14 cellular contexts compared by ENCODE assay signal in genomic region chr10:60388116-60388515, GRCh38. TPM values are rescaled to one million over a fixed set of nuclear protein-coding genes. Genes with fewer than 3 reads are reported as not detected.
A peak's percentile ranks its signal among the peaks of the same experiment; 100 is the strongest.
DNase-seq lines count a peak whose midpoint lies in the region; ATAC-seq, FAIRE-seq and TF ChIP-seq lines count a peak whose summit lies in the region.
"Had no signal": no experiment of that assay in that cellular context is flagged by ENCODE, and none has a peak within 500 bp of the region (broad histone marks: within the 10 kb centered on the region; RNA-seq: fewer than 3 reads in every experiment).

No MANE protein-coding gene starts in this region.

- no peaks in the 10 kb centered on the region for H3K27me3 Mint-ChIP-seq in astrocyte (ENCODE audit: low read depth, unreplicated experiment)

- H3K9me3 Mint-ChIP-seq in astrocyte (ENCODE audit: unreplicated experiment) = no peaks in the 10 kb centered on the region

- H3K4me2 ChIP-seq in astrocyte (ENCODE audit: low read length) = peak overlapping the region; percentile 16

- no peak overlapping the region for H2AFZ ChIP-seq in astrocyte (ENCODE audit: low read depth, low read length)

- no peak overlapping the region for H3K27ac Mint-ChIP-seq in astrocyte (ENCODE audit: unreplicated experiment)

- DNase-seq in NCI-H1092 treated with DMSO at 0.1 percent for 48 hours (lab: John Stamatoyannopoulos, UW) (peak; percentile 3), NCI-H1092 (lab: John Stamatoyannopoulos, UW) (no peak), astrocyte (ENCODE audit: low read depth) (no peak), superior temporal gyrus (ENCODE audit: extremely low spot score) (peak; percentile 68), amygdala (lab: John Stamatoyannopoulos, UW) (no peak), SIG-M5 (lab: John Stamatoyannopoulos, UW) (no peak)
- DNase-seq: H7, NCI-H1417 treated with DMSO at 0.1 percent for 48 hours had no signal

- H3K36me3 Mint-ChIP-seq in astrocyte (ENCODE audit: low read depth, unreplicated experiment) = no peaks in the 10 kb centered on the region

- no peaks in the 10 kb centered on the region for H3K79me2 ChIP-seq in astrocyte (ENCODE audit: insufficient read depth, low read length)

- TF ChIP-seq CTCF in astrocyte (IDR thresholded peaks at IDR 0.05; ENCODE audit: insufficient read depth, low read depth, low read length) = no peak

- H3K9ac ChIP-seq in astrocyte (ENCODE audit: low read length) = no peak overlapping the region
- H3K9ac ChIP-seq: BLaER1 treated with 17β-estradiol and CSF1 and Interleukin-3, amounts not matched to agents 10 nM and 100 nM had no signal

- no peak for ATAC-seq in HG03039 (IDR thresholded peaks at IDR 0.05; ENCODE audit: unreplicated experiment)
- ATAC-seq: Panc1, Right ventricle myocardium inferior had no signal

- no peaks in the 10 kb centered on the region for H3K9me3 ChIP-seq in astrocyte (ENCODE audit: insufficient read depth, low read depth, low read length)
- H3K9me3 ChIP-seq: BLaER1 treated with 17β-estradiol and CSF1 and Interleukin-3, amounts not matched to agents 10 nM and 100 nM had no signal

- peaks cover 23% of the 10 kb centered on the region for H3K4me1 Mint-ChIP-seq in astrocyte (ENCODE audit: low read depth, unreplicated experiment)

- H4K20me1 ChIP-seq in astrocyte (ENCODE audit: insufficient read depth, low read length) = no peaks in the 10 kb centered on the region
- H4K20me1 ChIP-seq: BLaER1 treated with 17β-estradiol and CSF1 and Interleukin-3, amounts not matched to agents 10 nM and 100 nM had no signal

- H3K4me3 ChIP-seq in astrocyte (ENCODE audit: insufficient read depth, low read depth, low read length) = no peak overlapping the region
- H3K4me3 ChIP-seq: BLaER1 treated with 17β-estradiol and CSF1 and Interleukin-3, amounts not matched to agents 10 nM and 100 nM had no signal

- no peaks in the 10 kb centered on the region for H3K27me3 ChIP-seq in astrocyte (ENCODE audit: insufficient read depth, low read length)
- no peaks in the 10 kb centered on the region for H3K27me3 ChIP-seq in layer of hippocampus (ENCODE audit: control insufficient read depth, insufficient read depth, low read length)
- H3K27me3 ChIP-seq: BLaER1 treated with 17β-estradiol and CSF1 and Interleukin-3, amounts not matched to agents 10 nM and 100 nM had no signal

- H3K27ac ChIP-seq in astrocyte (ENCODE audit: low read depth, low read length) (no peak overlapping the region), layer of hippocampus (ENCODE audit: low read depth, low read length) (peak overlapping the region; percentile 85)
- H3K27ac ChIP-seq: 22Rv1 had no signal

- H3K4me1 ChIP-seq in astrocyte (ENCODE audit: insufficient read depth, low read length) = peaks cover 37% of the 10 kb centered on the region

- H3K36me3 ChIP-seq in astrocyte (ENCODE audit: insufficient read depth, low read length) = no peaks in the 10 kb centered on the region
- H3K36me3 ChIP-seq: BLaER1 treated with 17β-estradiol and CSF1 and Interleukin-3, amounts not matched to agents 10 nM and 100 nM had no signal

- no peak overlapping the region for H3K4me3 Mint-ChIP-seq in astrocyte (ENCODE audit: unreplicated experiment)

- no peak for FAIRE-seq in astrocyte (lab: Jason Lieb, UNC)

RNA-seq across cellular contexts. Expression of gene ANK3, which starts 1.6 kb away (rescaled TPM):
- total RNA-seq in astrocyte = 15.5 and 21.1 TPM in 2 replicates

Comparison
In these comparisons a context has a peak if more than half of its experiments do, and no peak if none do; other contexts are left out.
1. DNase-seq: peak in NCI-H1092 treated with DMSO at 0.1 percent for 48 hours (single experiment) and superior temporal gyrus (single experiment); none in NCI-H1092 (single experiment), astrocyte (single experiment), amygdala (0 of 56) and SIG-M5 (single experiment).